9 cellular contexts compared by ENCODE assay signal in the genomic region with DNA sequence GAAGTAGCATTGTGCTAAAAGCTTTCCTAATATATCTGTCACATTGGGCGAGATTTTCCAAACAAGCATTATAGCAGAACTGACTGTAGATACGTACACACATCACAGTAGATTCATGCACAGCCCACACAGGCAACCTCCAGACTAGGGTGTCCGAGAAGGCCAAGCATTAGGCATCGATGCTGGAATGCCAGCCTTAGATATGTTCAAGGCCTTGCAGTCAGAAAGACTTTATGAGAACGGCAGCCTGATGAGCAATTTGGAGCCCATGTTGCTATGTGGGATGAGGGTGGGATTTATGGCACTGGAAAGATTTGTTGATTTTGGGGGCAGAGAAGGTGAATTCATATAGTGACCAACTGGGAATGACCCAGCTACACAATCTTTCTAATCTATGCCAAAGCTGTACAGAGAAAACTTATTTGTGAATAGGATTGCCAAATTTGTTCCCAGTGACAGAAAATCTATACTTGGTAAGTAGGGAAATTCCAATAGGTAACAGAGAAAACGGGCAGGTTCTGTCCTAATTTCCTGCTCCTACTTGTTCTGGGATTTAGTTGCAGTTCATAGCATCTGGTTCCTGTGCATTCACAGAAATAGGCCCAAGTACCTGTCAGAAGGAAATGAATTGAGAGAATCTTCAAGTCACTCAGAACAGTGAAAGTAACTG.
"Had no signal": no experiment of that assay in that cellular context is flagged by ENCODE, and none has a peak within 500 bp of the region (broad histone marks: within the 10 kb centered on the region; RNA-seq: fewer than 3 reads in every experiment).

No MANE protein-coding gene starts in this region.

- H2AFZ ChIP-seq: GM23248 had no signal

- H3K36me3 ChIP-seq: HAP-1 had no signal

- DNase-seq: GM23248, GOT3, H7, HFFc6, IMR-90 had no signal

- H3K27ac ChIP-seq: GM23248, HL-60 had no signal

- H3K9me3 ChIP-seq: HAP-1 had no signal

- H3K4me3 ChIP-seq: GM23248, HAP-1, K562 had no signal

- ATAC-seq: HCT116, K562 had no signal

- H3K4me1 ChIP-seq: HAP-1 had no signal

- FAIRE-seq: K562 had no signal

- H3K9ac ChIP-seq: GM23248 had no signal
